8 cellular contexts compared by ENCODE assay signal in genomic region chrX:107718156-107718621, GRCh38. TPM values are rescaled to one million over a fixed set of nuclear protein-coding genes. Genes with fewer than 3 reads are reported as not detected.
DNase-seq lines count a peak whose midpoint lies in the region; ATAC-seq, FAIRE-seq and TF ChIP-seq lines count a peak whose summit lies in the region.

No MANE protein-coding gene starts in this region.

- 47 to 58% (median 53%) methylated on average over 3 of the region's 3 CpGs for WGBS in heart left ventricle, 4 donors
- 16 to 22% (median 17%) methylated on average over 3 of the region's 3 CpGs for WGBS in psoas muscle, 3 donors

- H3K27me3 ChIP-seq in heart left ventricle (peaks cover 0 to 13% (median 0%) of the 10 kb centered on the region in 9 donors), psoas muscle (ENCODE audit: insufficient read depth in 3 of 3, low read length in 2 of 3) (peaks cover 0 to 23% (median 0%) of the 10 kb centered on the region in 3 donors)

- no peak for FAIRE-seq in GM19239 (lab: Jason Lieb, UNC)

- TF ChIP-seq POLR2A in heart left ventricle (IDR thresholded peaks at IDR 0.05): no peak

- POLR2A ChIA-PET in activated naive CD8-positive, alpha-beta T cell treated with anti-CD3 and anti-CD28 coated beads, Interleukin-2, amount 10 ng/mL, durations not matched to agents 7 days and 5 days (lab: Charles Lee): interaction anchor here (3.5 to 11.2 kb wide), 2 partner anchors 24 to 41 kb away, joined by 43 to 317 read pairs; no protein-coding TSS in a partner anchor

- peaks cover 7% of the 10 kb centered on the region for H3K36me3 Mint-ChIP-seq in activated naive CD8-positive, alpha-beta T cell treated with anti-CD3 and anti-CD28 coated beads, Interleukin-2, amount 10 ng/mL, durations not matched to agents 7 days and 5 days

- peak overlapping the region in 1 of 12 donors; percentile 95 for H3K4me3 ChIP-seq in heart left ventricle
- H3K4me3 ChIP-seq in psoas muscle: no peak overlapping the region

- H3K27ac ChIP-seq in heart left ventricle: peak overlapping the region in 7 of 12 donors; percentile 13 to 98 (median 89)
- H3K27ac ChIP-seq in psoas muscle: peak overlapping the region; percentile 86

- peaks cover 0 to 21% (median 16%) of the 10 kb centered on the region in 9 donors for H3K36me3 ChIP-seq in heart left ventricle
- peaks cover 5 to 7% of the 10 kb centered on the region in 2 donors for H3K36me3 ChIP-seq in psoas muscle (ENCODE audit: insufficient read depth in 1 of 2, low read depth in 1 of 2)

- intact Hi-C loops in heart left ventricle (cut with DNase I): loop anchor here in 6 of 10 donors (2.0 to 5.0 kb wide), 5 partner anchors 41 to 174 kb away; partner anchors contain the start of genes TSC22D3 (in 3 of the 6) and NCBP2L (in 2 of the 6)
- intact Hi-C loops in psoas muscle (cut with DNase I): loop anchor here in 1 of 2 donors (1.0 to 2.0 kb wide), 3 partner anchors 45 to 59 kb away; partner anchors contain the start of gene NCBP2L

- ATAC-seq in activated naive CD8-positive, alpha-beta T cell treated with anti-CD3 and anti-CD28 coated beads, Interleukin-2, amount 10 ng/mL, durations not matched to agents 7 days and 5 days (ENCODE audit: low read depth): no peak
- peak; percentile 3 to 33 (median 15) for ATAC-seq in heart left ventricle
- peak; percentile 62 to 74 (median 70) for ATAC-seq in psoas muscle
- ATAC-seq in HG03045 (IDR thresholded peaks at IDR 0.05; ENCODE audit: unreplicated experiment): no peak

- H3K4me1 ChIP-seq in heart left ventricle: peaks cover 0 to 56% (median 11%) of the 10 kb centered on the region in 12 donors
- peaks cover 30% of the 10 kb centered on the region for H3K4me1 ChIP-seq in psoas muscle

- DNase-seq in Daoy (ENCODE audit: low read depth): peak; percentile 62
- peak; percentile 70 for DNase-seq in SK-N-DZ (ENCODE audit: low spot score)
- DNase-seq in activated naive CD8-positive, alpha-beta T cell treated with anti-CD3 and anti-CD28 coated beads, Interleukin-2, amount 10 ng/mL, durations not matched to agents 7 days and 5 days: peak; percentile 42
- peak in 4 of 5 donors; percentile 45 to 62 (median 58) for DNase-seq in heart left ventricle
- peak; percentile 64 to 75 for DNase-seq in psoas muscle
- no peak for DNase-seq in GM19239 (ENCODE audit: insufficient read length, low spot score)

- H3K9me3 ChIP-seq in heart left ventricle (no peaks in the 10 kb centered on the region), psoas muscle (no peaks in the 10 kb centered on the region)

- no peaks in the 10 kb centered on the region for H3K27me3 Mint-ChIP-seq in activated naive CD8-positive, alpha-beta T cell treated with anti-CD3 and anti-CD28 coated beads, Interleukin-2, amount 10 ng/mL, durations not matched to agents 7 days and 5 days

- peak overlapping the region; percentile 92 for H3K4me3 Mint-ChIP-seq in activated naive CD8-positive, alpha-beta T cell treated with anti-CD3 and anti-CD28 coated beads, Interleukin-2, amount 10 ng/mL, durations not matched to agents 7 days and 5 days

- TF ChIP-seq CTCF in LNCAP (IDR thresholded peaks at IDR 0.05) (peak; percentile 58), heart left ventricle (IDR thresholded peaks at IDR 0.05) (peak; percentile 58 to 89 (median 74)), psoas muscle (IDR thresholded peaks at IDR 0.05) (peak; percentile 88)

- H3K9me3 Mint-ChIP-seq in activated naive CD8-positive, alpha-beta T cell treated with anti-CD3 and anti-CD28 coated beads, Interleukin-2, amount 10 ng/mL, durations not matched to agents 7 days and 5 days: no peaks in the 10 kb centered on the region

- H3K4me1 Mint-ChIP-seq in activated naive CD8-positive, alpha-beta T cell treated with anti-CD3 and anti-CD28 coated beads, Interleukin-2, amount 10 ng/mL, durations not matched to agents 7 days and 5 days: peaks cover 23% of the 10 kb centered on the region

- no peak overlapping the region for H3K27ac Mint-ChIP-seq in activated naive CD8-positive, alpha-beta T cell treated with anti-CD3 and anti-CD28 coated beads, Interleukin-2, amount 10 ng/mL, durations not matched to agents 7 days and 5 days

RNA-seq across cellular contexts. Expression of gene TSC22D3, which starts 57.4 kb away (rescaled TPM):
- 14.0 and 33.1 TPM in 2 replicates for total RNA-seq in Daoy (2014; rRNA removed; shearing (Covaris generic))
- 47.0 and 48.2 TPM in 2 replicates for polyA plus RNA-seq in SK-N-DZ (2014; cell fraction: cytosol; rRNA removed)
- polyA plus RNA-seq in SK-N-DZ (2014; cell fraction: nucleus; rRNA removed): 19.2 and 26.6 TPM in 2 replicates
- 100 to 1,000 TPM; 135 to 142 TPM for total RNA-seq in activated naive CD8-positive, alpha-beta T cell treated with anti-CD3 and anti-CD28 coated beads, Interleukin-2, amount 10 ng/mL, durations not matched to agents 7 days and 5 days
- total RNA-seq in heart left ventricle (100 to 1,000 TPM in 2 of 9 donors, 10 to 100 TPM in 7; 28.0 to 145 (median 30.5) TPM), psoas muscle (100 to 1,000 TPM in 3 of 4 donors, 10 to 100 TPM in 1; 23.7 to 310 (median 184) TPM)
- polyA plus RNA-seq in heart left ventricle (100 to 1,000 TPM in 1 of 2 donors, 10 to 100 TPM in 1; 41.5 to 113 TPM), psoas muscle (1,000 to 10,000 TPM in 1 of 3 donors, 100 to 1,000 TPM in 2; 467 to 1,236 (median 802) TPM)

RNA-seq across cellular contexts. Expression of gene NCBP2L, which starts 59.3 kb away (rescaled TPM):
- total RNA-seq in Daoy (2014; rRNA removed; shearing (Covaris generic)): not detected in 2 replicates
- polyA plus RNA-seq in SK-N-DZ (2014; cell fraction: cytosol; rRNA removed): not detected in 2 replicates
- not detected in 2 replicates for polyA plus RNA-seq in SK-N-DZ (2014; cell fraction: nucleus; rRNA removed)
- not detected for total RNA-seq in activated naive CD8-positive, alpha-beta T cell treated with anti-CD3 and anti-CD28 coated beads, Interleukin-2, amount 10 ng/mL, durations not matched to agents 7 days and 5 days
- not detected for total RNA-seq in heart left ventricle
- polyA plus RNA-seq in heart left ventricle: not detected
- total RNA-seq in psoas muscle: not detected
- polyA plus RNA-seq in psoas muscle: under 1 TPM in 2 of 3 donors, not detected in 1; 0.03 to 0.40 TPM

Comparison
In these comparisons a context has a peak if more than half of its experiments do, and no peak if none do; other contexts are left out.
1. ATAC-seq: peak in heart left ventricle (4 of 4) and psoas muscle (4 of 4); none in activated naive CD8-positive, alpha-beta T cell treated with anti-CD3 and anti-CD28 coated beads, Interleukin-2, amount 10 ng/mL, durations not matched to agents 7 days and 5 days (single experiment) and HG03045 (single experiment).
2. Peak in every context shown above with its lines, with median percentiles within 50 percentile points of each other: CTCF ChIP-seq.